17 cellular contexts compared by ENCODE assay signal in genomic region chr2:180655842-180656454, GRCh38.
A peak's percentile ranks its signal among the peaks of the same experiment; 100 is the strongest.
DNase-seq lines count a peak whose midpoint lies in the region; ATAC-seq and TF ChIP-seq lines count a peak whose summit lies in the region.
"Had no signal": no experiment of that assay in that cellular context is flagged by ENCODE, and none has a peak within 500 bp of the region (broad histone marks: within the 10 kb centered on the region; RNA-seq: fewer than 3 reads in every experiment).

No MANE protein-coding gene starts in this region.

- H3K27me3 ChIP-seq in GM23248 (replicated peaks; ENCODE audit: insufficient read depth) (no peaks in the 10 kb centered on the region), SK-N-SH (ENCODE audit: insufficient read depth) (no peaks in the 10 kb centered on the region)
- H3K27me3 ChIP-seq: adrenal gland, upper lobe of right lung had no signal

- no peaks in the 10 kb centered on the region for H3K9me3 Mint-ChIP-seq in stimulated activated naive B cell treated with anti-CD40 and anti-IgM and Interleukin-4, amounts not matched to agents 10 μg/mL and 1 μg/mL and 100 μg/mL, for 72 hours
- H3K9me3 Mint-ChIP-seq: CD4-positive, CD25-positive, alpha-beta regulatory T cell had no signal

- peaks cover 0 to 10% of the 10 kb centered on the region in 2 donors for H3K4me1 Mint-ChIP-seq in stimulated activated naive B cell treated with anti-CD40 and anti-IgM and Interleukin-4, amounts not matched to agents 10 μg/mL and 1 μg/mL and 100 μg/mL, for 72 hours
- H3K4me1 Mint-ChIP-seq: CD4-positive, CD25-positive, alpha-beta regulatory T cell had no signal

- H3K27ac Mint-ChIP-seq in stimulated activated naive B cell treated with anti-CD40 and anti-IgM and Interleukin-4, amounts not matched to agents 10 μg/mL and 1 μg/mL and 100 μg/mL, for 72 hours = no peak overlapping the region
- H3K27ac Mint-ChIP-seq: CD4-positive, CD25-positive, alpha-beta regulatory T cell had no signal

- no peak for ATAC-seq in stimulated activated naive B cell treated with anti-CD40 and anti-IgM and Interleukin-4, amounts not matched to agents 10 μg/mL and 1 μg/mL and 100 μg/mL, for 72 hours (replicated peaks)
- ATAC-seq: Right ventricle myocardium inferior had no signal

- TF ChIP-seq RAD21 in SK-N-SH (IDR thresholded peaks at IDR 0.05; ENCODE audit: low read length) = no peak

- no peaks in the 10 kb centered on the region for H3K36me3 ChIP-seq in GM23248 (ENCODE audit: low read depth)
- no peaks in the 10 kb centered on the region for H3K36me3 ChIP-seq in SK-N-SH (replicated peaks in 1 of 2; ENCODE audit: control insufficient read depth in 1 of 2, insufficient read depth in 2 of 2, low read length in 1 of 2)
- H3K36me3 ChIP-seq: adrenal gland, upper lobe of right lung had no signal

- no peaks in the 10 kb centered on the region for H3K27me3 Mint-ChIP-seq in stimulated activated naive B cell treated with anti-CD40 and anti-IgM and Interleukin-4, amounts not matched to agents 10 μg/mL and 1 μg/mL and 100 μg/mL, for 72 hours

- POLR2A ChIA-PET in SK-N-SH (lab: Yijun Ruan, JAX) = no interaction called here

- no peaks in the 10 kb centered on the region for H3K9me3 ChIP-seq in GM23248 (ENCODE audit: low read depth)
- no peaks in the 10 kb centered on the region for H3K9me3 ChIP-seq in SK-N-SH
- H3K9me3 ChIP-seq: adrenal gland, upper lobe of right lung had no signal

- H3K27ac ChIP-seq in GM23248 = 0 out of 2 replicates have a peak overlapping the region, but pooled peaks have one; percentile 1
- H3K27ac ChIP-seq in SK-N-SH (ENCODE audit: low read depth in 2 of 2, low read length in 1 of 2) = no peak overlapping the region
- H3K27ac ChIP-seq in coronary artery = no peak overlapping the region
- H3K27ac ChIP-seq: adrenal gland, upper lobe of right lung had no signal

- H3K9ac ChIP-seq in GM23248 = no peak overlapping the region
- no peak overlapping the region for H3K9ac ChIP-seq in SK-N-SH

- TF ChIP-seq CTCF in SK-N-SH (IDR thresholded peaks at IDR 0.05) (peak; percentile 37), fibroblast of villous mesenchyme (IDR thresholded peaks at IDR 0.05; ENCODE audit: insufficient read depth, low read depth, low read length) (peak; percentile 41), coronary artery (IDR thresholded peaks at IDR 0.05) (no peak)

- H4K20me1 ChIP-seq in GM23248 (ENCODE audit: insufficient read depth) (no peaks in the 10 kb centered on the region), SK-N-SH (ENCODE audit: insufficient read depth) (no peaks in the 10 kb centered on the region)

- H3K4me3 ChIP-seq in GM23248 (no peak overlapping the region), SK-N-SH (ENCODE audit: low read depth in 2 of 2, low read length in 1 of 2) (no peak overlapping the region), fibroblast of villous mesenchyme (ENCODE audit: low read depth, low read length) (no peak overlapping the region), coronary artery (no peak overlapping the region)
- H3K4me3 ChIP-seq: adrenal gland, upper lobe of right lung had no signal

- H3K4me1 ChIP-seq in GM23248 (ENCODE audit: insufficient read depth) = peaks cover 34% of the 10 kb centered on the region
- no peaks in the 10 kb centered on the region; a peak in 1 of 4 replicates for H3K4me1 ChIP-seq in SK-N-SH (ENCODE audit: control insufficient read depth in 1 of 2, insufficient read depth in 2 of 2, low read depth in 1 of 2, low read length in 1 of 2)
- H3K4me1 ChIP-seq: adrenal gland, upper lobe of right lung had no signal

- peak; percentile 13 for DNase-seq in GM23248
- no peak for DNase-seq in SK-N-SH
- DNase-seq in fibroblast of villous mesenchyme (ENCODE audit: low read depth) = no peak
- DNase-seq in renal cortical epithelial cell (ENCODE audit: low read depth) = peak; percentile 14
- DNase-seq in SHP77 treated with DMSO at 0.1 percent for 48 hours (lab: John Stamatoyannopoulos, UW) = no peak
- DNase-seq in stimulated activated naive B cell treated with anti-CD40 and anti-IgM and Interleukin-4, amounts not matched to agents 10 μg/mL and 1 μg/mL and 100 μg/mL, for 72 hours = no peak
- DNase-seq in coronary artery (ENCODE audit: low spot score) = no peak
- DNase-seq: adrenal gland; CD4-positive, CD25-positive, alpha-beta regulatory T cell; dermis blood vessel endothelial cell; NCI-H2029 treated with DMSO at 0.1 percent for 48 hours; NCI-H774; stimulated activated CD4-positive, alpha-beta T cell treated with anti-CD3 and anti-CD28 coated beads, Interleukin-1b, Interleukin-23, amount 100 ng/mL, for 48 hours; stimulated activated CD8-positive, alpha-beta memory T cell treated with anti-CD3 and anti-CD28 coated beads, Interleukin-4, amount 100 ng/mL, for 48 hours; T1000; upper lobe of right lung had no signal

- peak overlapping the region; percentile 15 for H3K4me2 ChIP-seq in GM23248 (ENCODE audit: unreplicated experiment)
- no peak overlapping the region for H3K4me2 ChIP-seq in SK-N-SH

- H3F3A ChIP-seq in GM23248 (ENCODE audit: insufficient read depth) (peaks cover 29% of the 10 kb centered on the region), SK-N-SH (replicated peaks; ENCODE audit: insufficient read depth) (peaks cover 4% of the 10 kb centered on the region)

- TF ChIP-seq EP300 in SK-N-SH (IDR thresholded peaks at IDR 0.05; ENCODE audit: borderline replicate concordance in 1 of 2, low read depth in 1 of 2, low read length in 1 of 2) = no peak

- no peak overlapping the region for H3K4me3 Mint-ChIP-seq in stimulated activated naive B cell treated with anti-CD40 and anti-IgM and Interleukin-4, amounts not matched to agents 10 μg/mL and 1 μg/mL and 100 μg/mL, for 72 hours
- H3K4me3 Mint-ChIP-seq: CD4-positive, CD25-positive, alpha-beta regulatory T cell had no signal

- H3K79me2 ChIP-seq in GM23248 (ENCODE audit: insufficient read depth) (no peaks in the 10 kb centered on the region), SK-N-SH (ENCODE audit: insufficient read depth) (no peaks in the 10 kb centered on the region)

- no peak overlapping the region; the same call in 1 of the 2 replicates for H2AFZ ChIP-seq in GM23248
- no peak overlapping the region for H2AFZ ChIP-seq in SK-N-SH (ENCODE audit: low read depth)

- CTCF ChIA-PET in SK-N-SH (lab: Yijun Ruan, JAX) = interaction anchor here (1.4 kb wide), 1 partner anchor 39 kb away, joined by 3 read pairs; no protein-coding TSS in a partner anchor

- in situ Hi-C loops in GM23248 (cut with MboI) = no loop called here

- no peaks in the 10 kb centered on the region for H3K9me2 ChIP-seq in GM23248 (ENCODE audit: insufficient read depth)
- no peaks in the 10 kb centered on the region for H3K9me2 ChIP-seq in SK-N-SH

- 91 to 94% methylated on average over 1 of the region's 1 CpG for WGBS in GM23248 (ENCODE audit: low coverage in 1 of 2, low lambda C conversion rate in 2 of 2, missing lambda C conversion rate in 2 of 2), 2 experiments
- 95% methylated on average over 1 of the region's 1 CpG for WGBS in SK-N-SH (ENCODE audit: low lambda C conversion rate)

- no peaks in the 10 kb centered on the region for H3K36me3 Mint-ChIP-seq in stimulated activated naive B cell treated with anti-CD40 and anti-IgM and Interleukin-4, amounts not matched to agents 10 μg/mL and 1 μg/mL and 100 μg/mL, for 72 hours
- H3K36me3 Mint-ChIP-seq: CD4-positive, CD25-positive, alpha-beta regulatory T cell had no signal

TF ChIP-seq in SK-N-SH, 30 proteins besides CTCF, POLR2A, EP300 and RAD21:
- TF ChIP-seq TEAD4 (IDR thresholded peaks at IDR 0.05; ENCODE audit: borderline replicate concordance, insufficient read depth) (no peak), FOXJ3 (CRISPR knock-in tag; IDR thresholded peaks at IDR 0.05) (no peak), FOSL2 (IDR thresholded peaks at IDR 0.05; ENCODE audit: borderline replicate concordance, low read depth) (no peak), CHD2 (IDR thresholded peaks at IDR 0.05; ENCODE audit: low read length, partially characterized antibody) (no peak), PBX3 (IDR thresholded peaks at IDR 0.05) (no peak)

Comparison
In these comparisons a context has a peak if more than half of its experiments do, and no peak if none do; other contexts are left out.
1. DNase-seq: peak in GM23248 (single experiment) and renal cortical epithelial cell (single experiment); none in SK-N-SH (single experiment), fibroblast of villous mesenchyme (single experiment), SHP77 treated with DMSO at 0.1 percent for 48 hours (single experiment), stimulated activated naive B cell treated with anti-CD40 and anti-IgM and Interleukin-4, amounts not matched to agents 10 μg/mL and 1 μg/mL and 100 μg/mL, for 72 hours (single experiment) and coronary artery (single experiment).